ENCODE assay signal across 1 cellular context in genomic region chr11:133921026-133921425, GRCh38.
TF ChIP-seq lines count a peak whose summit lies in the region.

No MANE protein-coding gene starts in this region.

TF ChIP-seq in H1, 55 proteins besides CTCF, POLR2A, EP300 and RAD21 (continued from another document):
- no peak for TF ChIP-seq RNF2 (IDR thresholded peaks at IDR 0.05; ENCODE audit: borderline replicate concordance, low read depth, low read length, missing control alignments, poor library complexity, severe bottlenecking)
- TF ChIP-seq SP2 (IDR thresholded peaks at IDR 0.05; ENCODE audit: low read length) = no peak
- no peak for TF ChIP-seq SIN3A (conservative IDR thresholded peaks at IDR 0.05 in 1 of 2, IDR thresholded peaks at IDR 0.05 in 1 of 2; ENCODE audit: low read depth in 1 of 2, low read length in 2 of 2)
- TF ChIP-seq NRF1 (IDR thresholded peaks at IDR 0.05; ENCODE audit: low read depth, low read length) = no peak
- no peak for TF ChIP-seq SIX5 (IDR thresholded peaks at IDR 0.05; ENCODE audit: low read depth, low read length)
- no peak for TF ChIP-seq CEBPB (IDR thresholded peaks at IDR 0.05; ENCODE audit: low read depth, low read length)
- TF ChIP-seq POLR2AphosphoS5 (IDR thresholded peaks at IDR 0.05; ENCODE audit: low read depth, low read length) = no peak
- TF ChIP-seq CTBP2 (IDR thresholded peaks at IDR 0.05; ENCODE audit: borderline replicate concordance, insufficient read depth, insufficient read length, low read length) = no peak
- TF ChIP-seq RXRA (IDR thresholded peaks at IDR 0.05; ENCODE audit: insufficient read depth, low read depth, low read length) = no peak
- no peak for TF ChIP-seq CHD7 (IDR thresholded peaks at IDR 0.05; ENCODE audit: insufficient replicate concordance, low read length)
- no peak for TF ChIP-seq CHD1 (IDR thresholded peaks at IDR 0.05; ENCODE audit: low read depth, low read length)
